In genomic region chr16:379961-380836, GRCh38 we compare ENCODE assay signal across 9 cellular contexts. TPM values are rescaled to one million over a fixed set of nuclear protein-coding genes. Genes with fewer than 3 reads are reported as not detected.
DNase-seq lines count a peak whose midpoint lies in the region; ATAC-seq, FAIRE-seq and TF ChIP-seq lines count a peak whose summit lies in the region.
"Had no signal": no experiment of that assay in that cellular context is flagged by ENCODE, and none has a peak within 500 bp of the region (broad histone marks: within the 10 kb centered on the region; RNA-seq: fewer than 3 reads in every experiment).

No MANE protein-coding gene starts in this region.

- peaks cover 12% of the 10 kb centered on the region for H3K4me1 ChIP-seq in astrocyte (ENCODE audit: insufficient read depth, low read length)
- H3K4me1 ChIP-seq in thyroid gland: peaks cover 28 to 33% of the 10 kb centered on the region in 2 donors

- H3K9me3 ChIP-seq in astrocyte (ENCODE audit: insufficient read depth, low read depth, low read length) (no peaks in the 10 kb centered on the region), thyroid gland (no peaks in the 10 kb centered on the region)

- H3K4me1 Mint-ChIP-seq in activated T-cell treated with anti-CD3 and anti-CD28 coated beads, Interleukin-2, amount 50 U/mL, for 4 hours (ENCODE audit: low read depth): peaks cover 29% of the 10 kb centered on the region
- peaks cover 16% of the 10 kb centered on the region for H3K4me1 Mint-ChIP-seq in astrocyte (ENCODE audit: low read depth, unreplicated experiment)

- H4K20me1 ChIP-seq in astrocyte (ENCODE audit: insufficient read depth, low read length): peaks cover 30% of the 10 kb centered on the region

- H3K79me2 ChIP-seq in astrocyte (ENCODE audit: insufficient read depth, low read length): peaks cover 25% of the 10 kb centered on the region

- H2AFZ ChIP-seq in astrocyte (ENCODE audit: low read depth, low read length): no peak overlapping the region

- in situ Hi-C loops in GM13976 (cut with MboI; ENCODE audit: low sequenced_read_pairs, unreplicated experiment): no loop called here

- H3K36me3 Mint-ChIP-seq in activated T-cell treated with anti-CD3 and anti-CD28 coated beads, Interleukin-2, amount 50 U/mL, for 4 hours (ENCODE audit: insufficient read depth): no peaks in the 10 kb centered on the region
- no peaks in the 10 kb centered on the region for H3K36me3 Mint-ChIP-seq in astrocyte (ENCODE audit: low read depth, unreplicated experiment)

- peak overlapping the region; percentile 96 for H3K4me2 ChIP-seq in astrocyte (ENCODE audit: low read length)

- DNase-seq in activated T-cell treated with anti-CD3 and anti-CD28 coated beads, Interleukin-2, amount 50 U/mL, for 4 hours: no peak
- DNase-seq in activated T-cell treated with anti-CD3 and anti-CD28 coated beads, Interleukin-2, amount 50 U/mL, for 48 hours: no peak
- DNase-seq in astrocyte (ENCODE audit: low read depth): no peak
- no peak for DNase-seq in kidney epithelial cell (ENCODE audit: low read depth)
- DNase-seq in thyroid gland: no peak
- DNase-seq in NK-92 treated with Interleukin-12 subunit alpha and Interleukin-12 subunit beta, amount 100 ng/mL, for 24 hours (lab: John Stamatoyannopoulos, UW): no peak
- no peak for DNase-seq in NCI-H2196 (lab: John Stamatoyannopoulos, UW; ENCODE audit: unreplicated experiment)
- no peak for DNase-seq in GM13976 (ENCODE audit: low spot score)
- DNase-seq: activated CD4-positive, alpha-beta T cell treated with anti-CD3 and anti-CD28 coated beads for 1 hour had no signal

- H3K9me3 Mint-ChIP-seq in activated T-cell treated with anti-CD3 and anti-CD28 coated beads, Interleukin-2, amount 50 U/mL, for 4 hours: no peaks in the 10 kb centered on the region
- H3K9me3 Mint-ChIP-seq in astrocyte (ENCODE audit: unreplicated experiment): no peaks in the 10 kb centered on the region

- H3K4me3 Mint-ChIP-seq in activated T-cell treated with anti-CD3 and anti-CD28 coated beads, Interleukin-2, amount 50 U/mL, for 4 hours: peak overlapping the region; percentile 78
- H3K4me3 Mint-ChIP-seq in astrocyte (ENCODE audit: unreplicated experiment): peak overlapping the region; percentile 84

- TF ChIP-seq CTCF in astrocyte (IDR thresholded peaks at IDR 0.05; ENCODE audit: insufficient read depth, low read depth, low read length) (no peak), kidney epithelial cell (IDR thresholded peaks at IDR 0.05; ENCODE audit: insufficient read depth, low read length, poor library complexity, severe bottlenecking) (no peak), thyroid gland (IDR thresholded peaks at IDR 0.05) (no peak), GM13976 (IDR thresholded peaks at IDR 0.05; ENCODE audit: borderline replicate concordance, control extremely low read depth, extremely low read depth, insufficient read depth, missing control alignments) (no peak)

- no peaks in the 10 kb centered on the region for H3K27me3 Mint-ChIP-seq in activated T-cell treated with anti-CD3 and anti-CD28 coated beads, Interleukin-2, amount 50 U/mL, for 4 hours (ENCODE audit: low read depth)
- H3K27me3 Mint-ChIP-seq in astrocyte (ENCODE audit: low read depth, unreplicated experiment): no peaks in the 10 kb centered on the region

- FAIRE-seq in astrocyte (lab: Jason Lieb, UNC): no peak

- WGBS in thyroid gland, 2 donors: 76 to 82% methylated on average over 17 to 27 of the region's 29 CpGs

- H3K27ac ChIP-seq in astrocyte (ENCODE audit: low read depth, low read length) (no peak overlapping the region), thyroid gland (peak overlapping the region in 2 of 3 donors; percentile 54 to 57)

- H3K27ac Mint-ChIP-seq in astrocyte (ENCODE audit: unreplicated experiment): no peak overlapping the region

- no peak for ATAC-seq in activated T-cell treated with anti-CD3 and anti-CD28 coated beads, Interleukin-2, amount 50 U/mL, for 4 hours

- peak overlapping the region; percentile 81 for H3K9ac ChIP-seq in astrocyte (ENCODE audit: low read length)

- H3K36me3 ChIP-seq in astrocyte (ENCODE audit: insufficient read depth, low read length) (no peaks in the 10 kb centered on the region), kidney epithelial cell (ENCODE audit: control insufficient read depth, insufficient read depth, low read length) (no peaks in the 10 kb centered on the region), thyroid gland (peaks cover 0 to 18% of the 10 kb centered on the region in 2 donors)

- no peak for TF ChIP-seq POLR2A in thyroid gland (IDR thresholded peaks at IDR 0.05)

- H3K4me3 ChIP-seq in astrocyte (ENCODE audit: insufficient read depth, low read depth, low read length) (no peak overlapping the region), kidney epithelial cell (ENCODE audit: low read depth, low read length) (peak overlapping the region; percentile 86), thyroid gland (replicated peaks in 1 of 3) (peak overlapping the region in 1 of 3 donors; percentile 92)

- H3K27me3 ChIP-seq in astrocyte (ENCODE audit: insufficient read depth, low read length) (no peaks in the 10 kb centered on the region), kidney epithelial cell (ENCODE audit: control insufficient read depth, insufficient read depth, low read length) (no peaks in the 10 kb centered on the region), thyroid gland (no peaks in the 10 kb centered on the region)

- intact Hi-C loops in thyroid gland (cut with DNase I): loop anchor here (10.0 kb wide), 1 partner anchor 105 kb away; no protein-coding TSS in a partner anchor

RNA-seq across cellular contexts. Expression of gene PGAP6, which starts 1.6 kb away (rescaled TPM):
- 10 to 100 TPM; 33.4 to 39.1 (median 34.0) TPM for total RNA-seq in activated T-cell treated with anti-CD3 and anti-CD28 coated beads, Interleukin-2, amount 50 U/mL, for 4 hours
- total RNA-seq in astrocyte: 80.5 and 86.3 TPM in 2 replicates
- total RNA-seq in kidney epithelial cell: 114 and 160 TPM in 2 replicates
- 10 to 100 TPM; 31.6 to 83.3 (median 62.2) TPM for total RNA-seq in thyroid gland

RNA-seq across cellular contexts. Expression of gene MRPL28, which starts 9.9 kb away (rescaled TPM):
- 100 to 1,000 TPM; 124 to 136 (median 128) TPM for total RNA-seq in activated T-cell treated with anti-CD3 and anti-CD28 coated beads, Interleukin-2, amount 50 U/mL, for 4 hours
- total RNA-seq in astrocyte: 89.2 and 95.8 TPM in 2 replicates
- total RNA-seq in kidney epithelial cell: 107 and 137 TPM in 2 replicates
- total RNA-seq in thyroid gland: 100 to 1,000 TPM in 1 of 4 donors, 10 to 100 TPM in 3; 39.9 to 106 (median 80.7) TPM

RNA-seq across cellular contexts. Expression of gene NME4, which starts 16.8 kb away (rescaled TPM):
- 10 to 100 TPM; 46.1 to 78.9 (median 52.7) TPM for total RNA-seq in activated T-cell treated with anti-CD3 and anti-CD28 coated beads, Interleukin-2, amount 50 U/mL, for 4 hours
- total RNA-seq in astrocyte (268 and 275 TPM in 2 replicates), kidney epithelial cell (97.2 and 126 TPM in 2 replicates), thyroid gland (10 to 100 TPM; 31.7 to 65.0 (median 59.7) TPM)

RNA-seq across cellular contexts. Expression of gene DECR2, which starts 21.5 kb away (rescaled TPM):
- 10 to 100 TPM; 16.9 to 19.1 (median 17.8) TPM for total RNA-seq in activated T-cell treated with anti-CD3 and anti-CD28 coated beads, Interleukin-2, amount 50 U/mL, for 4 hours
- total RNA-seq in astrocyte: 13.4 and 17.4 TPM in 2 replicates
- 15.1 and 27.0 TPM in 2 replicates for total RNA-seq in kidney epithelial cell
- total RNA-seq in thyroid gland: 10 to 100 TPM in 2 of 4 donors, 1 to 10 TPM in 2; 3.1 to 13.5 (median 9.5) TPM

RNA-seq across cellular contexts. Expression of gene AXIN1, which starts 27.7 kb away (rescaled TPM):
- 10 to 100 TPM; 34.1 to 40.4 (median 35.4) TPM for total RNA-seq in activated T-cell treated with anti-CD3 and anti-CD28 coated beads, Interleukin-2, amount 50 U/mL, for 4 hours
- total RNA-seq in astrocyte (27.0 and 28.8 TPM in 2 replicates), kidney epithelial cell (40.5 and 43.0 TPM in 2 replicates), thyroid gland (10 to 100 TPM; 17.5 to 29.7 (median 26.4) TPM)
